ENCODE assay signal across 1 cellular context in the genomic region with DNA sequence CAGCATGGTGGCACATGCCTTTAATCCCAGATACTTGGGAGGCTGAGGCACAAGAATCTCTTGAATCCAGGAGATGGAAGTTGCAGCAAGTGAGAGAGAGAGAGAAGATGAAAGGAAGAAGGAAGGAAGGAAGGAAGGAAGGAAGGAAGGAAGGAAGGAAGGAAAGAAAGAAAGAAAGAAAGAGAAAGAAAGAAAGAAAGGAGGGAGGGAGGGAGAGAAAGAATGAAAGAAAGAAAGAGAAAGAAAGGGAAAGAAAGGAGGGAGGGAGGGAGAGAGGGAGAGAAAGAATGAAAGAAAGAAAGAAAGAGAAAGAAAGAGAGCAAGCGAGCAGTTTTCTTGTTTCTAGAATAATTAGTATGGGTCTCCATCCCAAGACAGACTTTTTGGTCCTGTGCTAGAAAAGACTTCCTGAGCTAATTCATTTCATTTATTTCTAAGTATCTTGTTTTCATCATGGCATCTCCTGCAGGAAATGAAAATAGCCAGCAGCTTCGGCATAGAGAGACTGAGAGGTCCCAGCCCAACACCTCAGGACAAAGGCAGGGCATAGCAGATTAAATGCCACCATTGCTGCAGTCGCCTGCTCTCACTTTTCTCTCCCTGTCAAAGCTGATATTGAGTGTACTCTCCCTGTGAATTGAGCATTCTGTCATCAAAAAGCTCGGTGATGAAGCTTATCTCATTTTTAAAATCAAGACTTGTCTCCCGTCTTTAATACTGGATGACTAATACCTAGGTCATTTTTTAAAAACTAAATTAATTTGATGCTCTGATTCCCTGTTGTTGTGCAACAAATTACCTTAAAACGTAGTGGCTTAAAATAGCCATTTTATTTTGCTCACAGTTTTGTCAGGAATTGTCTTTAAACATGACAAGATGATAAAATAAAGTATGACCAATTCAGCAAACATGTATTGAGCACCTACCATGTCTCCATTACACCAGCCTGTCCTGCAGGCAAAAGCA.
TF ChIP-seq lines count a peak whose summit lies in the region.

No MANE protein-coding gene starts in this region.

TF ChIP-seq in SK-N-SH treated with all-trans-retinoic acid at 6 μM for 48 hours, 23 proteins besides CTCF, POLR2A, EP300 and RAD21 (continued from another document):
- TF ChIP-seq, protein P1, sequence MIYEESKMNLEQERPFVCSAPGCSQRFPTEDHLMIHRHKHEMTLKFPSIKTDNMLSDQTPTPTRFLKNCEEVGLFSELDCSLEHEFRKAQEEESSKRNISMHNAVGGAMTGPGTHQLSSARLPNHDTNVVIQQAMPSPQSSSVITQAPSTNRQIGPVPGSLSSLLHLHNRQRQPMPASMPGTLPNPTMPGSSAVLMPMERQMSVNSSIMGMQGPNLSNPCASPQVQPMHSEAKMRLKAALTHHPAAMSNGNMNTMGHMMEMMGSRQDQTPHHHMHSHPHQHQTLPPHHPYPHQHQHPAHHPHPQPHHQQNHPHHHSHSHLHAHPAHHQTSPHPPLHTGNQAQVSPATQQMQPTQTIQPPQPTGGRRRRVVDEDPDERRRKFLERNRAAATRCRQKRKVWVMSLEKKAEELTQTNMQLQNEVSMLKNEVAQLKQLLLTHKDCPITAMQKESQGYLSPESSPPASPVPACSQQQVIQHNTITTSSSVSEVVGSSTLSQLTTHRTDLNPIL (CRISPR knock-in tag; IDR thresholded peaks at IDR 0.05; ENCODE audit: low read depth), result no peak
TF ChIP-seq in SK-N-SH treated with all-trans-retinoic acid at 6 μM for 48 hours: peak in this region for 0.
